In genomic region chr12:119341988-119342387, GRCh38 we compare ENCODE assay signal across 23 cellular contexts. TPM values are rescaled to one million over a fixed set of nuclear protein-coding genes. Genes with fewer than 3 reads are reported as not detected.
DNase-seq lines count a peak whose midpoint lies in the region; ATAC-seq, FAIRE-seq and TF ChIP-seq lines count a peak whose summit lies in the region.
"Had no signal": no experiment of that assay in that cellular context is flagged by ENCODE, and none has a peak within 500 bp of the region (broad histone marks: within the 10 kb centered on the region; RNA-seq: fewer than 3 reads in every experiment).

No MANE protein-coding gene starts in this region.

- CTCF ChIA-PET in GM12878 (lab: Yijun Ruan, JAX) (no interaction called here), SK-N-SH (lab: Yijun Ruan, JAX) (interaction anchor here (1.1 to 1.7 kb wide), 2 partner anchors 11 to 186 kb away, joined by 3 to 6 read pairs; no protein-coding TSS in a partner anchor)

- H4K20me1 ChIP-seq in GM12878 (ENCODE audit: control insufficient read depth, insufficient read depth): no peaks in the 10 kb centered on the region
- H4K20me1 ChIP-seq in SK-N-SH (ENCODE audit: insufficient read depth): no peaks in the 10 kb centered on the region

- SMC1A ChIA-PET in GM12878 (lab: Charles Lee; ENCODE audit: uncharacterized antibody, unreplicated experiment): no interaction called here

- no TSS peak for BruUV-seq in GM12878 (replicated peaks; lab: Mats Ljungman, UMichigan)

- H3K9ac ChIP-seq in GM12878 (ENCODE audit: control insufficient read depth, insufficient read depth, low read length): no peak overlapping the region
- H3K9ac ChIP-seq in SK-N-SH: no peak overlapping the region

- TF ChIP-seq RAD21 in GM12878 (IDR thresholded peaks at IDR 0.05; ENCODE audit: insufficient read depth, low read depth, low read length) (no peak), SK-N-SH (IDR thresholded peaks at IDR 0.05; ENCODE audit: low read length) (no peak)

- in situ Hi-C loops in GM12878 (cut with MboI): no loop called here

- H3K4me1 ChIP-seq in GM12878 (ENCODE audit: control insufficient read depth, insufficient read depth, low read length) (no peaks in the 10 kb centered on the region), SK-N-SH (ENCODE audit: control insufficient read depth in 1 of 2, insufficient read depth in 2 of 2, low read depth in 1 of 2, low read length in 1 of 2) (peaks cover 0 to 3% of the 10 kb centered on the region in 2 experiments; a peak in 2 of 4 replicates)
- H3K4me1 ChIP-seq: HAP-1 had no signal

- intact Hi-C loops in GM12878 (cut with micrococcal nuclease; ENCODE audit: unreplicated experiment) (no loop called here), dorsolateral prefrontal cortex (cut with DNase I) (no loop called here)

- H3K9me3 ChIP-seq in GM12878 (replicated peaks; ENCODE audit: control insufficient read depth, insufficient read depth, low read length) (no peaks in the 10 kb centered on the region), SK-N-SH (no peaks in the 10 kb centered on the region)
- H3K9me3 ChIP-seq: HAP-1 had no signal

- WGBS in GM12878 (ENCODE audit: insufficient coverage, insufficient replicate concordance, low lambda C conversion rate, missing lambda C conversion rate): 3% methylated on average over 2 of the region's 2 CpGs
- 15% methylated on average over 2 of the region's 2 CpGs for WGBS in SK-N-SH (ENCODE audit: low lambda C conversion rate)

- H3K79me2 ChIP-seq in GM12878 (ENCODE audit: control insufficient read depth, insufficient read depth, low read length) (no peaks in the 10 kb centered on the region), SK-N-SH (ENCODE audit: insufficient read depth) (no peaks in the 10 kb centered on the region)

- TF ChIP-seq CTCF in GM12878 (IDR thresholded peaks at IDR 0.05 in 2 of 3, conservative IDR thresholded peaks at IDR 0.05 in 1 of 3; ENCODE audit: control insufficient read depth in 2 of 3, extremely low read depth in 1 of 3, insufficient read depth in 1 of 3, low read depth in 3 of 3, low read length in 3 of 3): no peak
- TF ChIP-seq CTCF in dorsolateral prefrontal cortex (IDR thresholded peaks at IDR 0.05 in 54 of 56, conservative IDR thresholded peaks at IDR 0.05 in 2 of 56; ENCODE audit: low read depth in 1 of 56, partially characterized antibody in 56 of 56): no peak
- TF ChIP-seq CTCF in SK-N-SH (IDR thresholded peaks at IDR 0.05): no peak

- H3K4me2 ChIP-seq in GM12878 (ENCODE audit: control insufficient read depth, insufficient read depth) (no peak overlapping the region), SK-N-SH (no peak overlapping the region)
- H3K4me2 ChIP-seq: GM23338 had no signal

- H3K36me3 ChIP-seq in GM12878 (ENCODE audit: control insufficient read depth in 2 of 2, insufficient read depth in 2 of 2, low read length in 1 of 2): no peaks in the 10 kb centered on the region
- H3K36me3 ChIP-seq in SK-N-SH (replicated peaks in 1 of 2; ENCODE audit: control insufficient read depth in 1 of 2, insufficient read depth in 2 of 2, low read length in 1 of 2): no peaks in the 10 kb centered on the region
- H3K36me3 ChIP-seq: HAP-1 had no signal

- no peaks in the 10 kb centered on the region for H3F3A ChIP-seq in SK-N-SH (replicated peaks; ENCODE audit: insufficient read depth)

- H2AFZ ChIP-seq in GM12878 (ENCODE audit: control insufficient read depth, low read depth, low read length) (no peak overlapping the region), SK-N-SH (ENCODE audit: low read depth) (no peak overlapping the region)
- H2AFZ ChIP-seq: GM23338 had no signal

- H3K4me3 ChIP-seq in GM12878 (no peak overlapping the region), dorsolateral prefrontal cortex (no peak overlapping the region), SK-N-SH (ENCODE audit: low read depth in 2 of 2, low read length in 1 of 2) (no peak overlapping the region)
- H3K4me3 ChIP-seq: GM23338, HAP-1 had no signal

- FAIRE-seq in GM12878 (lab: Jason Lieb, UNC) (no peak), frontal cortex (lab: Jason Lieb, UNC) (no peak)
- FAIRE-seq: GM12892, GM19239, H54 had no signal

- RAD21 ChIA-PET in GM12878 (lab: Charles Lee; ENCODE audit: unreplicated experiment): no interaction called here

- H3K27me3 ChIP-seq in GM12878 (replicated peaks in 1 of 2; ENCODE audit: control insufficient read depth in 2 of 2, insufficient read depth in 2 of 2, low read length in 1 of 2) (no peaks in the 10 kb centered on the region), dorsolateral prefrontal cortex (peaks cover 0 to 14% (median 0%) of the 10 kb centered on the region in 45 donors), SK-N-SH (ENCODE audit: insufficient read depth) (no peaks in the 10 kb centered on the region)

- DNase-seq in GM12878 (ENCODE audit: low read depth, low spot score): no peak
- no peak for DNase-seq in dorsolateral prefrontal cortex
- no peak for DNase-seq in frontal cortex (ENCODE audit: low spot score in 2 of 2)
- DNase-seq in SK-N-SH: no peak
- DNase-seq: C1 segment of cervical spinal cord; Calu3; CD4-positive, alpha-beta memory T cell; COR-L47; DMS53; DMS79 treated with DMSO at 0.1 percent for 48 hours; GF-D8 had no signal

- no peak for TF ChIP-seq POLR2A in GM12878 (IDR thresholded peaks at IDR 0.05; ENCODE audit: low read depth, low read length)

- POLR2A ChIA-PET in GM12878 (lab: Charles Lee): no interaction called here
- POLR2A ChIA-PET in SK-N-SH (lab: Yijun Ruan, JAX): no interaction called here

- ATAC-seq in GM12878: no peak
- no peak for ATAC-seq in GM18867 (IDR thresholded peaks at IDR 0.05; ENCODE audit: unreplicated experiment)
- ATAC-seq: GM23338 had no signal

- no peak for TF ChIP-seq EP300 in GM12878 (IDR thresholded peaks at IDR 0.05; ENCODE audit: borderline replicate concordance in 1 of 2, control insufficient read depth in 1 of 2, low read depth in 2 of 2, low read length in 2 of 2)
- no peak for TF ChIP-seq EP300 in SK-N-SH (IDR thresholded peaks at IDR 0.05; ENCODE audit: borderline replicate concordance in 1 of 2, low read depth in 1 of 2, low read length in 1 of 2)

- H3K27ac ChIP-seq in GM12878 (ENCODE audit: control insufficient read depth, insufficient read depth) (no peak overlapping the region), dorsolateral prefrontal cortex (peak overlapping the region in 43 of 59 donors; percentile 11 to 82 (median 49)), temporal lobe (ENCODE audit: low read depth, low read length) (peak overlapping the region; percentile 7), SK-N-SH (ENCODE audit: low read depth in 2 of 2, low read length in 1 of 2) (no peak overlapping the region)

- no peaks in the 10 kb centered on the region for H3K9me2 ChIP-seq in SK-N-SH

TF ChIP-seq in GM12878, 131 proteins besides CTCF, POLR2A, EP300 and RAD21:
- TF ChIP-seq YBX1 (IDR thresholded peaks at IDR 0.05): no peak
- no peak for TF ChIP-seq SMC3 (IDR thresholded peaks at IDR 0.05; ENCODE audit: borderline replicate concordance, low read length)
- TF ChIP-seq YY1 (IDR thresholded peaks at IDR 0.05; ENCODE audit: low read depth, low read length): peak; percentile 69
TF ChIP-seq in GM12878: peak in this region for 1.

TF ChIP-seq in SK-N-SH, 30 proteins besides CTCF, POLR2A, EP300 and RAD21:
- TF ChIP-seq RFX5 (IDR thresholded peaks at IDR 0.05; ENCODE audit: low read length) (no peak), EZH2phosphoT487 (IDR thresholded peaks at IDR 0.05; ENCODE audit: borderline replicate concordance, low read depth) (no peak), YY1 (IDR thresholded peaks at IDR 0.05; ENCODE audit: low read depth) (no peak), RXRA (IDR thresholded peaks at IDR 0.05; ENCODE audit: borderline replicate concordance, low read depth) (no peak)

RNA-seq across cellular contexts. Expression of gene CCDC60, which starts 7.5 kb away (rescaled TPM):
- total RNA-seq in GM12878 (2013; cell fraction: nucleolus; rRNA removed): not detected in 2 replicates
- total RNA-seq in GM12878 (2014; rRNA removed) (not detected in 2 replicates), GM12878 (2014; rRNA removed; fragmentation: Illumina TruSeq; extraction: Trizol) (not detected in 2 replicates), GM12878 (2021) (not detected in 2 replicates), dorsolateral prefrontal cortex (not detected), temporal lobe (not detected), frontal cortex (not detected)
- polyA plus RNA-seq in GM12878 (2011; ENCODE audit: low read depth): not detected
- polyA plus RNA-seq in GM12878 (2011; rRNA removed) (not detected in 2 replicates), GM12878 (2014; fragmentation: Illumina TruSeq; extraction: Trizol) (not detected in 2 replicates), GM12878 (2014; fragmentation: Nextera tagmentation; extraction: Ambion mirVana) (not detected), GM12878 (2014; rRNA removed) (not detected in 2 replicates), GM12878 (2016; fragmentation: Nextera tagmentation; extraction: Ambion mirVana) (under 1 TPM in 1 of 2 experiments, not detected in 1; 0.19 TPM), SK-N-SH (2012; rRNA removed) (not detected in 2 replicates)
- polyA plus RNA-seq in GM12878 (2011; cell fraction: cytosol; rRNA removed): not detected in 2 replicates
- not detected in 2 replicates for polyA plus RNA-seq in GM12878 (2011; cell fraction: nucleus; rRNA removed)
- polyA plus RNA-seq in GM12878 (2012): not detected in 2 replicates
- not detected in 2 replicates for polyA minus RNA-seq in GM12878 (2011; rRNA and poly(A)+ RNA removed)
- not detected in 2 replicates for polyA minus RNA-seq in GM12878 (2011; cell fraction: cytosol; rRNA and poly(A)+ RNA removed)
- polyA minus RNA-seq in GM12878 (2011; cell fraction: nucleus; rRNA and poly(A)+ RNA removed): not detected in 2 replicates
- polyA plus RNA-seq in SK-N-SH (2012; cell fraction: cytosol; rRNA removed): not detected in 2 replicates
- polyA plus RNA-seq in SK-N-SH (2012; cell fraction: nucleus; rRNA removed): not detected in 2 replicates
- total RNA-seq: A172; A673; Calu3; CD4-positive, alpha-beta memory T cell; Daoy; G401; GM23338 had no signal
- polyA plus RNA-seq: BJ; CD4-positive, alpha-beta memory T cell had no signal

Comparison
In these comparisons a context has a peak if more than half of its experiments do, and no peak if none do; other contexts are left out.
1. H3K27ac ChIP-seq: peak in dorsolateral prefrontal cortex (43 of 59) and temporal lobe (single experiment); none in GM12878 (single experiment) and SK-N-SH (0 of 2).
2. Of the 26 proteins assayed by ChIP-seq in both GM12878 and SK-N-SH: peak only in GM12878: YY1; only in SK-N-SH: none; in both: none; in neither: 25.